ENCODE assay signal across 8 cellular contexts in genomic region chr3:123702057-123702456, GRCh38.
DNase-seq lines count a peak whose midpoint lies in the region; TF ChIP-seq lines count a peak whose summit lies in the region.
"Not testable (repeated sequence)": the region's sequence is repeated elsewhere in the genome, so short reads cannot be mapped to it uniquely, and the experiment has no call there.

No MANE protein-coding gene starts in this region.

- not testable (repeated sequence) for H3K4me3 ChIP-seq in right atrium auricular region, neural progenitor cell, tibial nerve

- H3K36me3 ChIP-seq in right atrium auricular region, neural progenitor cell, tibial nerve: not testable (repeated sequence)

- peaks cover 0 to 15% of the 10 kb centered on the region in 2 donors for H3K4me1 ChIP-seq in right atrium auricular region
- not testable (repeated sequence) for H3K4me1 ChIP-seq in neural progenitor cell
- H3K4me1 ChIP-seq in tibial nerve = peaks cover 0 to 16% (median 0%) of the 10 kb centered on the region in 4 donors

- not testable (repeated sequence) for H3K27me3 ChIP-seq in right atrium auricular region, neural progenitor cell, tibial nerve

- WGBS in tibial nerve, 2 donors = 26 to 38% methylated on average over 2 of the region's 2 CpGs

- H2AFZ ChIP-seq in neural progenitor cell (replicated peaks) = not testable (repeated sequence)

- peak; percentile 68 for DNase-seq in EL
- peak; percentile 19 for DNase-seq in NCI-H510A treated with DMSO at 0.1 percent for 48 hours (lab: John Stamatoyannopoulos, UW)
- DNase-seq in caudate nucleus (lab: John Stamatoyannopoulos, UW) = peak in 38 of 61 donors; percentile 4 to 73 (median 22)
- not testable (repeated sequence) for DNase-seq in right atrium auricular region (ENCODE audit: low spot score); tibial nerve (ENCODE audit: low spot score in 2 of 2)
- peak; percentile 83 for DNase-seq in neural progenitor cell (ENCODE audit: low spot score)

- H3F3A ChIP-seq in neural progenitor cell (ENCODE audit: low read depth) = not testable (repeated sequence)

- H3K9ac ChIP-seq in neural progenitor cell = not testable (repeated sequence)

- TF ChIP-seq POLR2A in tibial nerve (IDR thresholded peaks at IDR 0.05) = not testable (repeated sequence)

- H3K27me3 Mint-ChIP-seq in neural progenitor cell (ENCODE audit: insufficient read depth, low read depth) = not testable (repeated sequence)

- H3K79me2 ChIP-seq in neural progenitor cell (ENCODE audit: low read depth) = not testable (repeated sequence)

- peaks cover 11% of the 10 kb centered on the region for H3K36me3 Mint-ChIP-seq in neural progenitor cell

- TF ChIP-seq RAD21 in Ishikawa (IDR thresholded peaks at IDR 0.05; ENCODE audit: low read depth) = peak; percentile 72

- peaks cover 15% of the 10 kb centered on the region for H3K4me1 Mint-ChIP-seq in neural progenitor cell

- not testable (repeated sequence) for H3K27ac Mint-ChIP-seq in neural progenitor cell

- TF ChIP-seq CTCF in VCaP (conservative IDR thresholded peaks at IDR 0.05) = peak; percentile 71
- TF ChIP-seq CTCF in right atrium auricular region (IDR thresholded peaks at IDR 0.05) = peak; percentile 51 to 71
- peak; percentile 68 for TF ChIP-seq CTCF in neural progenitor cell (IDR thresholded peaks at IDR 0.05)
- peak; percentile 42 to 62 (median 50) for TF ChIP-seq CTCF in tibial nerve (IDR thresholded peaks at IDR 0.05)

- not testable (repeated sequence) for H3K4me2 ChIP-seq in neural progenitor cell

- H3K4me3 Mint-ChIP-seq in neural progenitor cell = not testable (repeated sequence)

- not testable (repeated sequence) for H3K9me3 ChIP-seq in right atrium auricular region; neural progenitor cell (ENCODE audit: low read depth); tibial nerve

- not testable (repeated sequence) for H3K9me3 Mint-ChIP-seq in neural progenitor cell

- not testable (repeated sequence) for H4K20me1 ChIP-seq in neural progenitor cell (ENCODE audit: low read depth)

- H3K27ac ChIP-seq in VCaP (peak overlapping the region; percentile 70), caudate nucleus (ENCODE audit: low read depth, low read length) (peak overlapping the region; percentile 80)
- not testable (repeated sequence) for H3K27ac ChIP-seq in right atrium auricular region, neural progenitor cell, tibial nerve

- not testable (repeated sequence) for TF ChIP-seq EP300 in Ishikawa (IDR thresholded peaks at IDR 0.05; ENCODE audit: borderline replicate concordance); tibial nerve (IDR thresholded peaks at IDR 0.05)
